8 cellular contexts compared by ENCODE assay signal in genomic region chr6:30101939-30102700, GRCh38. TPM values are rescaled to one million over a fixed set of nuclear protein-coding genes. Genes with fewer than 3 reads are reported as not detected.
DNase-seq lines count a peak whose midpoint lies in the region; ATAC-seq, FAIRE-seq and TF ChIP-seq lines count a peak whose summit lies in the region.

No MANE protein-coding gene starts in this region.

- TF ChIP-seq CTCF in D721Med (IDR thresholded peaks at IDR 0.05; ENCODE audit: insufficient read depth, missing control alignments), result no peak
- peak; percentile 30 for TF ChIP-seq CTCF in choroid plexus epithelial cell (conservative IDR thresholded peaks at IDR 0.05; ENCODE audit: low read depth, low read length)
- TF ChIP-seq CTCF in kidney epithelial cell (IDR thresholded peaks at IDR 0.05; ENCODE audit: insufficient read depth, low read length, poor library complexity, severe bottlenecking), result peak; percentile 30

- peak; percentile 61 for TF ChIP-seq POLR2A in H54 (IDR thresholded peaks at IDR 0.05; ENCODE audit: low read depth, low read length)

- H3K36me3 ChIP-seq in kidney epithelial cell (ENCODE audit: control insufficient read depth, insufficient read depth, low read length), result no peaks in the 10 kb centered on the region

- H3K27me3 ChIP-seq in kidney epithelial cell (ENCODE audit: control insufficient read depth, insufficient read depth, low read length), result peaks cover 57% of the 10 kb centered on the region

- DNase-seq in D721Med (ENCODE audit: insufficient read length, low spot score) (peak; percentile 77), H54 (ENCODE audit: insufficient read length, low spot score) (peak; percentile 87), NCI-H2196 (lab: John Stamatoyannopoulos, UW; ENCODE audit: unreplicated experiment) (peak; percentile 72), choroid plexus epithelial cell (ENCODE audit: low read depth) (peak; percentile 82), kidney epithelial cell (ENCODE audit: low read depth) (no peak)
- peak; percentile 46 to 63 for DNase-seq in activated CD4-positive, alpha-beta T cell treated with anti-CD3 and anti-CD28 coated beads for 24 hours (ENCODE audit: low read depth in 2 of 2)
- peak; percentile 41 to 72 for DNase-seq in stimulated activated CD4-positive, alpha-beta T cell treated with anti-CD3 and anti-CD28 coated beads, Interleukin-12 subunit alpha, Interleukin-12 subunit beta, amount 100 ng/mL, for 24 hours (ENCODE audit: low read depth in 2 of 2)

- FAIRE-seq in D721Med (lab: Jason Lieb, UNC), result no peak
- no peak for FAIRE-seq in H54 (lab: Jason Lieb, UNC)

- H3K4me3 ChIP-seq in choroid plexus epithelial cell (ENCODE audit: low read depth, low read length) (peak overlapping the region; percentile 52), kidney epithelial cell (ENCODE audit: low read depth, low read length) (peak overlapping the region; percentile 20)

- ATAC-seq in GM18517 (IDR thresholded peaks at IDR 0.05; ENCODE audit: unreplicated experiment), result no peak

RNA-seq across cellular contexts. Expression of gene TRIM31, which starts 10.8 kb away (rescaled TPM):
- total RNA-seq in kidney epithelial cell, result not detected in 2 replicates

RNA-seq across cellular contexts. Expression of gene RNF39, which starts 26.6 kb away (rescaled TPM):
- 0.04 TPM in 1 of 2 replicates, not detected in the other for total RNA-seq in kidney epithelial cell

RNA-seq across cellular contexts. Expression of gene TRIM40, which starts 33.8 kb away (rescaled TPM):
- not detected in 2 replicates for total RNA-seq in kidney epithelial cell

RNA-seq across cellular contexts. Expression of gene PPP1R11, which starts 35.1 kb away (rescaled TPM):
- total RNA-seq in kidney epithelial cell, result 57.6 and 73.4 TPM in 2 replicates

RNA-seq across cellular contexts. Expression of gene POLR1H, which starts 41.1 kb away (rescaled TPM):
- 29.9 and 33.3 TPM in 2 replicates for total RNA-seq in kidney epithelial cell
